Comparison of ENCODE assay signal across 11 cellular contexts in the genomic region with DNA sequence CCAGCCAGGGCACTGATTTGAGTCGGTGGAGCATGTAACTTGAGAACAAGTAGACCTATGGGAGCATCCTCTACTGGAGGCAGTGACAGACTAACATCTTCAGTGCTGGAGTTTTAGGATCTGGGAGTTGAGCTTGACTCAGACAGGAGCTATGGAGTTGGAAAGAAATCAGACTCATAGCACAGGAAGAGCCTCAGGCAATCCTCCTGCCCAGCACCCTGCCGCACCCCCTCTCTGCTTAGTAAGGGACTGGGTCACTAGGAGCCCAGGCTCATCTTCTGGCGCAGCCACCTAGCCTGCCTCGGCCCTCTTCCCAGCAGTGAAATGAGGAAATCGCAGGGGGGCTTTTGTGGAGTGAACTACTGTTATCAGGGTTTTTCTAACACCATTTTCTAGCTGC. TPM values are rescaled to one million over a fixed set of nuclear protein-coding genes. Genes with fewer than 3 reads are reported as not detected.
A peak's percentile ranks its signal among the peaks of the same experiment; 100 is the strongest.
DNase-seq lines count a peak whose midpoint lies in the region; ATAC-seq, FAIRE-seq and TF ChIP-seq lines count a peak whose summit lies in the region.
"Had no signal": no experiment of that assay in that cellular context is flagged by ENCODE, and none has a peak within 500 bp of the region (broad histone marks: within the 10 kb centered on the region; RNA-seq: fewer than 3 reads in every experiment).

No MANE protein-coding gene starts in this region.

- 0 out of 2 replicates have a peak, but pooled peaks cover 3% of the 10 kb centered on the region for H3F3A ChIP-seq in GM23338 (replicated peaks; ENCODE audit: low read depth)

- H3K79me2 ChIP-seq in GM23338 (replicated peaks; ENCODE audit: insufficient read depth): 0 out of 2 replicates have a peak, but pooled peaks cover 7% of the 10 kb centered on the region

- H3K4me1 ChIP-seq in GM23338 (ENCODE audit: insufficient read depth): peaks cover 20% of the 10 kb centered on the region

- H2AFZ ChIP-seq in GM23338: no peak overlapping the region

- H3K9me3 Mint-ChIP-seq in GM23338 (no peaks in the 10 kb centered on the region), immature natural killer cell (no peaks in the 10 kb centered on the region)
- H3K9me3 Mint-ChIP-seq in activated T-helper 2 cell treated with anti-CD3 and anti-CD28 coated beads, Interferon-gamma antibody, Interleukin-2, Interleukin-4, amounts not matched to agents 10 μg/mL and 5 μg/mL and 100 μg/mL, durations not matched to agents 14 hours and 24 hours and 36 hours: no peaks in the 10 kb centered on the region

- intact Hi-C loops in activated T-helper 2 cell treated with anti-CD3 and anti-CD28 coated beads, Interferon-gamma antibody, Interleukin-2, Interleukin-4, amounts not matched to agents 10 μg/mL and 5 μg/mL and 100 μg/mL, durations not matched to agents 14 hours and 24 hours and 36 hours (cut with micrococcal nuclease): no loop called here

- no peaks in the 10 kb centered on the region for H3K36me3 ChIP-seq in GM23338 (ENCODE audit: insufficient read depth)

- H3K27me3 Mint-ChIP-seq in GM23338 (ENCODE audit: insufficient read depth, low read depth, poor library complexity) (peaks cover 31% of the 10 kb centered on the region), immature natural killer cell (ENCODE audit: low read depth in 3 of 3) (peaks cover 27 to 37% (median 34%) of the 10 kb centered on the region in 3 donors)
- H3K27me3 Mint-ChIP-seq in activated T-helper 2 cell treated with anti-CD3 and anti-CD28 coated beads, Interferon-gamma antibody, Interleukin-2, Interleukin-4, amounts not matched to agents 10 μg/mL and 5 μg/mL and 100 μg/mL, durations not matched to agents 14 hours and 24 hours and 36 hours (ENCODE audit: low read depth): no peaks in the 10 kb centered on the region

- no peak for TF ChIP-seq CTCF in AG09309 (IDR thresholded peaks at IDR 0.05; ENCODE audit: control insufficient read depth, insufficient read depth, low read depth, low read length, missing control alignments)
- no peak for TF ChIP-seq CTCF in GM23338 (conservative IDR thresholded peaks at IDR 0.05; ENCODE audit: low read depth in 2 of 2)

- peaks cover 11% of the 10 kb centered on the region for H3K36me3 Mint-ChIP-seq in GM23338 (ENCODE audit: low read depth)
- H3K36me3 Mint-ChIP-seq in activated T-helper 2 cell treated with anti-CD3 and anti-CD28 coated beads, Interferon-gamma antibody, Interleukin-2, Interleukin-4, amounts not matched to agents 10 μg/mL and 5 μg/mL and 100 μg/mL, durations not matched to agents 14 hours and 24 hours and 36 hours (ENCODE audit: low read depth): peaks cover 77% of the 10 kb centered on the region
- peaks cover 17 to 23% (median 18%) of the 10 kb centered on the region in 3 donors for H3K36me3 Mint-ChIP-seq in immature natural killer cell

- H3K27ac Mint-ChIP-seq in GM23338: no peak overlapping the region
- no peak overlapping the region for H3K27ac Mint-ChIP-seq in activated T-helper 2 cell treated with anti-CD3 and anti-CD28 coated beads, Interferon-gamma antibody, Interleukin-2, Interleukin-4, amounts not matched to agents 10 μg/mL and 5 μg/mL and 100 μg/mL, durations not matched to agents 14 hours and 24 hours and 36 hours
- peak overlapping the region; percentile 89 to 99 (median 96) for H3K27ac Mint-ChIP-seq in immature natural killer cell

- H3K27me3 ChIP-seq in GM23338 (ENCODE audit: insufficient read depth): peaks cover 39% of the 10 kb centered on the region
- H3K27me3 ChIP-seq: testis had no signal

- ATAC-seq in GM23338: no peak
- no peak for ATAC-seq in GM18517 (IDR thresholded peaks at IDR 0.05; ENCODE audit: unreplicated experiment)
- no peak for ATAC-seq in GM18909 (IDR thresholded peaks at IDR 0.05; ENCODE audit: poor library complexity, unreplicated experiment)
- ATAC-seq: mucosa of descending colon had no signal

- no peak overlapping the region for H3K27ac ChIP-seq in GM23338 (ENCODE audit: low read depth)
- H3K27ac ChIP-seq: testis had no signal

- H3K4me3 Mint-ChIP-seq in GM23338 (peak overlapping the region; percentile 33; the same call in 2 of the 3 replicates), immature natural killer cell (peak overlapping the region; percentile 87 to 99 (median 94))
- H3K4me3 Mint-ChIP-seq in activated T-helper 2 cell treated with anti-CD3 and anti-CD28 coated beads, Interferon-gamma antibody, Interleukin-2, Interleukin-4, amounts not matched to agents 10 μg/mL and 5 μg/mL and 100 μg/mL, durations not matched to agents 14 hours and 24 hours and 36 hours (ENCODE audit: low read depth): peak overlapping the region; percentile 94

- no peak for FAIRE-seq in urothelium cell line (lab: Jason Lieb, UNC)

- peaks cover 5% of the 10 kb centered on the region; the same call in 1 of the 2 replicates for H4K20me1 ChIP-seq in GM23338 (replicated peaks; ENCODE audit: insufficient read depth)

- H3K4me2 ChIP-seq in GM23338: peak overlapping the region; percentile 93; the same call in 1 of the 2 replicates

- DNase-seq in AG09309 (ENCODE audit: low read depth) (peak; percentile 64), GM23338 (ENCODE audit: low spot score) (no peak), immature natural killer cell (no peak), urothelium cell line (ENCODE audit: low spot score) (no peak)
- DNase-seq in activated T-helper 2 cell treated with anti-CD3 and anti-CD28 coated beads, Interferon-gamma antibody, Interleukin-2, Interleukin-4, amounts not matched to agents 10 μg/mL and 5 μg/mL and 100 μg/mL, durations not matched to agents 14 hours and 24 hours and 36 hours (ENCODE audit: low spot score): no peak
- no peak for DNase-seq in stimulated activated CD4-positive, alpha-beta T cell treated with anti-CD3 and anti-CD28 coated beads, Interleukin-4, amount 100 ng/mL, for 4 hours
- DNase-seq: NCI-H2171, testis had no signal

- H3K4me1 Mint-ChIP-seq in GM23338: peaks cover 26% of the 10 kb centered on the region
- peaks cover 61% of the 10 kb centered on the region for H3K4me1 Mint-ChIP-seq in activated T-helper 2 cell treated with anti-CD3 and anti-CD28 coated beads, Interferon-gamma antibody, Interleukin-2, Interleukin-4, amounts not matched to agents 10 μg/mL and 5 μg/mL and 100 μg/mL, durations not matched to agents 14 hours and 24 hours and 36 hours (ENCODE audit: low read depth)
- H3K4me1 Mint-ChIP-seq in immature natural killer cell: peaks cover 71 to 73% of the 10 kb centered on the region in 2 donors

- H3K4me3 ChIP-seq in AG09309 (ENCODE audit: control insufficient read depth, low read depth, low read length) (no peak overlapping the region), GM23338 (peak overlapping the region; percentile 77; the same call in 1 of the 2 replicates)
- H3K4me3 ChIP-seq: mucosa of descending colon, testis had no signal

- no peaks in the 10 kb centered on the region; the same call in 1 of the 2 replicates for H3K9me2 ChIP-seq in GM23338 (ENCODE audit: insufficient read depth)

TF ChIP-seq in GM23338, 12 proteins besides CTCF, POLR2A, EP300 and RAD21 (continues in another document):
- TF ChIP-seq POLR2AphosphoS5 (IDR thresholded peaks at IDR 0.05; ENCODE audit: low read depth): no peak
- TF ChIP-seq EZH2phosphoT487 (IDR thresholded peaks at IDR 0.05; ENCODE audit: unreplicated experiment): no peak
- TF ChIP-seq NANOG (IDR thresholded peaks at IDR 0.05; ENCODE audit: borderline replicate concordance): no peak
- no peak for TF ChIP-seq ZNF331 (CRISPR knock-in tag; IDR thresholded peaks at IDR 0.05; ENCODE audit: low read depth)
- TF ChIP-seq, protein P1, sequence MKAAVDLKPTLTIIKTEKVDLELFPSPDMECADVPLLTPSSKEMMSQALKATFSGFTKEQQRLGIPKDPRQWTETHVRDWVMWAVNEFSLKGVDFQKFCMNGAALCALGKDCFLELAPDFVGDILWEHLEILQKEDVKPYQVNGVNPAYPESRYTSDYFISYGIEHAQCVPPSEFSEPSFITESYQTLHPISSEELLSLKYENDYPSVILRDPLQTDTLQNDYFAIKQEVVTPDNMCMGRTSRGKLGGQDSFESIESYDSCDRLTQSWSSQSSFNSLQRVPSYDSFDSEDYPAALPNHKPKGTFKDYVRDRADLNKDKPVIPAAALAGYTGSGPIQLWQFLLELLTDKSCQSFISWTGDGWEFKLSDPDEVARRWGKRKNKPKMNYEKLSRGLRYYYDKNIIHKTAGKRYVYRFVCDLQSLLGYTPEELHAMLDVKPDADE (IDR thresholded peaks at IDR 0.05): no peak

RNA-seq across cellular contexts. Expression of gene ARID5A, which starts 3.6 kb away (rescaled TPM):
- 7.1 and 7.7 TPM in 2 replicates for total RNA-seq in GM23338 (2014; rRNA removed; shearing (Covaris generic))
- polyA plus RNA-seq in GM23338 (2016; fragmentation: Nextera tagmentation; extraction: Ambion mirVana) (5.5 and 5.9 TPM in 2 replicates), immature natural killer cell (100 to 1,000 TPM in 1 of 3 donors, 10 to 100 TPM in 2; 77.1 to 204 (median 82.7) TPM)
- 164 and 170 TPM in 2 replicates for total RNA-seq in activated T-helper 2 cell treated with anti-CD3 and anti-CD28 coated beads, Interferon-gamma antibody, Interleukin-2, Interleukin-4, amounts not matched to agents 10 μg/mL and 5 μg/mL and 100 μg/mL, durations not matched to agents 14 hours and 24 hours and 36 hours

RNA-seq across cellular contexts. Expression of gene NEURL3, which starts 35.0 kb away (rescaled TPM):
- not detected in 2 replicates for total RNA-seq in GM23338 (2014; rRNA removed; shearing (Covaris generic))
- polyA plus RNA-seq in GM23338 (2016; fragmentation: Nextera tagmentation; extraction: Ambion mirVana): 0.21 TPM in 1 of 2 replicates, not detected in the other
- 0.16 and 0.52 TPM in 2 replicates for total RNA-seq in activated T-helper 2 cell treated with anti-CD3 and anti-CD28 coated beads, Interferon-gamma antibody, Interleukin-2, Interleukin-4, amounts not matched to agents 10 μg/mL and 5 μg/mL and 100 μg/mL, durations not matched to agents 14 hours and 24 hours and 36 hours
- polyA plus RNA-seq in immature natural killer cell: not detected

Comparison
In these comparisons a context has a peak if more than half of its experiments do, and no peak if none do; other contexts are left out.
1. H3K27ac Mint-ChIP-seq: peak in immature natural killer cell (6 of 6); none in GM23338 (single experiment) and activated T-helper 2 cell treated with anti-CD3 and anti-CD28 coated beads, Interferon-gamma antibody, Interleukin-2, Interleukin-4, amounts not matched to agents 10 μg/mL and 5 μg/mL and 100 μg/mL, durations not matched to agents 14 hours and 24 hours and 36 hours (single experiment).
2. H3K4me3 Mint-ChIP-seq: peak in every context shown above with its lines; median percentile 94 in activated T-helper 2 cell treated with anti-CD3 and anti-CD28 coated beads, Interferon-gamma antibody, Interleukin-2, Interleukin-4, amounts not matched to agents 10 μg/mL and 5 μg/mL and 100 μg/mL, durations not matched to agents 14 hours and 24 hours and 36 hours; 94 in immature natural killer cell; 33 in GM23338.
3. RNA of gene ARID5A, which starts 3.6 kb away (total RNA-seq): 164 to 170 TPM in activated T-helper 2 cell treated with anti-CD3 and anti-CD28 coated beads, Interferon-gamma antibody, Interleukin-2, Interleukin-4, amounts not matched to agents 10 μg/mL and 5 μg/mL and 100 μg/mL, durations not matched to agents 14 hours and 24 hours and 36 hours; 7.1 to 7.7 TPM in GM23338; every median in the first group is over 10 times any median in the second.